ENCODE assay signal across 1 cellular context in genomic region chr6:139764498-139764986, GRCh38.
A peak's percentile ranks its signal among the peaks of the same experiment; 100 is the strongest.
TF ChIP-seq lines count a peak whose summit lies in the region.

No MANE protein-coding gene starts in this region.

TF ChIP-seq in HEK293, 187 proteins besides CTCF, POLR2A, EP300 and RAD21 (continued from another document):
- TF ChIP-seq SETDB1 (IDR thresholded peaks at IDR 0.05; ENCODE audit: insufficient read length, low read length) = peak; percentile 10
- TF ChIP-seq, protein P1, sequence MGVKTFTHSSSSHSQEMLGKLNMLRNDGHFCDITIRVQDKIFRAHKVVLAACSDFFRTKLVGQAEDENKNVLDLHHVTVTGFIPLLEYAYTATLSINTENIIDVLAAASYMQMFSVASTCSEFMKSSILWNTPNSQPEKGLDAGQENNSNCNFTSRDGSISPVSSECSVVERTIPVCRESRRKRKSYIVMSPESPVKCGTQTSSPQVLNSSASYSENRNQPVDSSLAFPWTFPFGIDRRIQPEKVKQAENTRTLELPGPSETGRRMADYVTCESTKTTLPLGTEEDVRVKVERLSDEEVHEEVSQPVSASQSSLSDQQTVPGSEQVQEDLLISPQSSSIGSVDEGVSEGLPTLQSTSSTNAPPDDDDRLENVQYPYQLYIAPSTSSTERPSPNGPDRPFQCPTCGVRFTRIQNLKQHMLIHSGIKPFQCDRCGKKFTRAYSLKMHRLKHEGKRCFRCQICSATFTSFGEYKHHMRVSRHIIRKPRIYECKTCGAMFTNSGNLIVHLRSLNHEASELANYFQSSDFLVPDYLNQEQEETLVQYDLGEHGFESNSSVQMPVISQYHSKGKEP (tag by site-specific recombination; IDR thresholded peaks at IDR 0.05) = no peak
